In genomic region chr9:102769307-102769706, GRCh38 we compare ENCODE assay signal across 31 cellular contexts.
"Had no signal": no experiment of that assay in that cellular context is flagged by ENCODE, and none has a peak within 500 bp of the region (broad histone marks: within the 10 kb centered on the region; RNA-seq: fewer than 3 reads in every experiment).

No MANE protein-coding gene starts in this region.

- ATAC-seq: activated naive CD4-positive, alpha-beta T cell treated with anti-CD3 and anti-CD28 coated beads, Interleukin-2, amount 50 U/mL, for 72 hours; activated naive CD8-positive, alpha-beta T cell treated with anti-CD3 and anti-CD28 coated beads, Interleukin-2, amount 50 U/mL, for 24 hours; activated T-cell treated with anti-CD3 and anti-CD28 coated beads, Interleukin-2, amount 50 U/mL, for 4 hours; activated T-cell treated with anti-CD3 and anti-CD28 coated beads, Interleukin-2, amount 50 U/mL, for 72 hours; activated T-helper 17 cell treated with anti-CD3 and anti-CD28 coated beads, Interleukin-2, amount 50 U/mL, for 72 hours; body of pancreas had no signal

- H3K27me3 ChIP-seq: adrenal gland, ascending aorta, body of pancreas, brain microvascular endothelial cell, breast epithelium, cardiac muscle cell had no signal

- DNase-seq: activated effector memory CD4-positive, alpha-beta T cell treated with anti-CD3 and anti-CD28 coated beads, Interleukin-2, amount 50 U/mL, for 16 hours; activated effector memory CD4-positive, alpha-beta T cell treated with Interleukin-2 at 50 U/mL for 16 hours; activated gamma-delta T cell; activated gamma-delta T cell treated with Interleukin-2 at 50 U/mL for 16 hours; activated naive CD4-positive, alpha-beta T cell; activated naive CD4-positive, alpha-beta T cell treated with anti-CD3 and anti-CD28 coated beads for 36 hours; activated naive CD4-positive, alpha-beta T cell treated with anti-CD3 and anti-CD28 coated beads, Interleukin-2, amount 10 ng/mL, durations not matched to agents 7 days and 5 days; activated naive CD4-positive, alpha-beta T cell treated with anti-CD3 and anti-CD28 coated beads, Interleukin-2, amount 50 U/mL, for 16 hours; activated naive CD4-positive, alpha-beta T cell treated with Interleukin-2 at 50 U/mL for 16 hours; activated naive CD8-positive, alpha-beta T cell treated with anti-CD3 and anti-CD28 coated beads for 36 hours; activated naive CD8-positive, alpha-beta T cell treated with anti-CD3 and anti-CD28 coated beads, Interleukin-2, amount 10 ng/mL, durations not matched to agents 7 days and 5 days; activated naive CD8-positive, alpha-beta T cell treated with anti-CD3 and anti-CD28 coated beads, Interleukin-2, amount 50 U/mL, for 24 hours; activated T-cell treated with anti-CD3 and anti-CD28 coated beads, Interleukin-2, amount 50 U/mL, for 1 hour; activated T-cell treated with anti-CD3 and anti-CD28 coated beads, Interleukin-2, amount 50 U/mL, for 24 hours; activated T-cell treated with anti-CD3 and anti-CD28 coated beads, Interleukin-2, amount 50 U/mL, for 4 hours; activated T-cell treated with anti-CD3 and anti-CD28 coated beads, Interleukin-2, amount 50 U/mL, for 48 hours; activated T-cell treated with anti-CD3 and anti-CD28 coated beads, Interleukin-2, amount 50 U/mL, for 72 hours; adrenal gland; amniotic stem cell; amygdala; anterior cingulate cortex; aorta; body of pancreas; brain microvascular endothelial cell; central memory CD4-positive, alpha-beta T cell; cerebellar nuclear complex had no signal

- H3K36me3 ChIP-seq: adrenal gland, ascending aorta, brain microvascular endothelial cell, breast epithelium, cardiac muscle cell had no signal

- H3K4me1 ChIP-seq: adrenal gland, ascending aorta, body of pancreas, breast epithelium had no signal

- H3K4me3 ChIP-seq: adrenal gland, ascending aorta, body of pancreas, breast epithelium, cardiac muscle cell had no signal

- H3K27ac ChIP-seq: adrenal gland, ascending aorta, body of pancreas, brain microvascular endothelial cell, breast epithelium, cardiac muscle cell had no signal

- H3K9me3 ChIP-seq: adrenal gland, ascending aorta, body of pancreas, breast epithelium had no signal
